21 cellular contexts compared by ENCODE assay signal in the genomic region with DNA sequence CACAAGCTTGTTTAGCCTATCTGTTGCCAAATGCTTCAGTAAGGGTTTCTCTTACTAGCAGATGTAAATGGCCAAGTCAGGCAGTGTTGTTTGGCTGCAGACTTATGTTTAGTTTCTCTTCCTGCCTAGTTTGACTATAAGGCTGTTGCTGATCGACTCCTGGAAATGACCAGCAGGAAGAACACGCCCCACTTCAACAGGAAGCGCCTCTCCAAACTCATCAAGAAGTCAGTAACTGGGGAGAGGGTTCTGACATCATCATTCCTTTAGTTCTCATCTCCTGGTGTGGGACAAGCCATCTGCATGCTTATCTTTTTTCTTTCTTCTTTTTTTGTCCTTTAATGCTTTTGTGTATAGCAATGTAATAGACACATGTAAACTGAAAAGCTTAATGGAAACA. TPM values are rescaled to one million over a fixed set of nuclear protein-coding genes. Genes with fewer than 3 reads are reported as not detected.
DNase-seq lines count a peak whose midpoint lies in the region; ATAC-seq and TF ChIP-seq lines count a peak whose summit lies in the region.
"Had no signal": no experiment of that assay in that cellular context is flagged by ENCODE, and none has a peak within 500 bp of the region (broad histone marks: within the 10 kb centered on the region; RNA-seq: fewer than 3 reads in every experiment).

No MANE protein-coding gene starts in this region.

- peak overlapping the region; percentile 78 for H3K27ac Mint-ChIP-seq in activated CD8-positive, alpha-beta memory T cell treated with anti-CD3 and anti-CD28 coated beads, Interleukin-2, amount 10 ng/mL, durations not matched to agents 7 days and 5 days
- H3K27ac Mint-ChIP-seq in T-helper 1 cell treated with Interleukin-12 subunit alpha and Interleukin-12 subunit beta and Interleukin-4 antibody, amounts not matched to agents 30 μg/mL and 1 μg/mL, for 36 hours: peak overlapping the region; percentile 72
- H3K27ac Mint-ChIP-seq in endothelial cell (ENCODE audit: unreplicated experiment) (peak overlapping the region; percentile 39), mesothelial cell of epicardium (no peak overlapping the region)

- CTCF ChIA-PET in activated CD8-positive, alpha-beta memory T cell treated with anti-CD3 and anti-CD28 coated beads, Interleukin-2, amount 10 ng/mL, durations not matched to agents 7 days and 5 days (lab: Charles Lee): interaction anchor here (1.7 kb wide), 1 partner anchor 44 kb away, joined by 4 read pairs; no protein-coding TSS in a partner anchor

- H3K36me3 Mint-ChIP-seq in activated CD8-positive, alpha-beta memory T cell treated with anti-CD3 and anti-CD28 coated beads, Interleukin-2, amount 10 ng/mL, durations not matched to agents 7 days and 5 days: peaks cover 52% of the 10 kb centered on the region
- peaks cover 38% of the 10 kb centered on the region for H3K36me3 Mint-ChIP-seq in T-helper 1 cell treated with Interleukin-12 subunit alpha and Interleukin-12 subunit beta and Interleukin-4 antibody, amounts not matched to agents 30 μg/mL and 1 μg/mL, for 36 hours (ENCODE audit: low read depth)
- H3K36me3 Mint-ChIP-seq in endothelial cell (ENCODE audit: low read depth, unreplicated experiment) (peaks cover 41% of the 10 kb centered on the region), mesothelial cell of epicardium (peaks cover 39% of the 10 kb centered on the region)

- TF ChIP-seq POLR2A in lower leg skin (IDR thresholded peaks at IDR 0.05): no peak

- intact Hi-C loops in lower leg skin (cut with DNase I; ENCODE audit: low total_unique reads): no loop called here

- no peak for DNase-seq in activated CD8-positive, alpha-beta memory T cell treated with anti-CD3 and anti-CD28 coated beads, Interleukin-2, amount 10 ng/mL, durations not matched to agents 7 days and 5 days
- no peak for DNase-seq in activated CD8-positive, alpha-beta memory T cell treated with anti-CD3 and anti-CD28 coated beads for 24 hours
- no peak for DNase-seq in endothelial cell (ENCODE audit: low spot score)
- no peak for DNase-seq in omental fat pad (ENCODE audit: low spot score)
- no peak for DNase-seq in mesothelial cell of epicardium (ENCODE audit: low spot score in 2 of 2, unreplicated experiment in 2 of 2)
- no peak for DNase-seq in lower leg skin (ENCODE audit: low spot score in 2 of 2)
- DNase-seq in HuH-7.5 (ENCODE audit: low spot score): no peak
- DNase-seq: activated CD4-positive, CD25-positive, alpha-beta regulatory T cell; activated gamma-delta T cell treated with Interleukin-2 at 50 U/mL for 16 hours; anterior cingulate cortex; C1 segment of cervical spinal cord; central memory CD4-positive, alpha-beta T cell; effector CD4-positive, alpha-beta T cell; EL; NCI-H2029; NCI-H345; PC-9 had no signal

- no peak for TF ChIP-seq CTCF in endothelial cell (IDR thresholded peaks at IDR 0.05; ENCODE audit: unreplicated experiment)
- no peak for TF ChIP-seq CTCF in omental fat pad (IDR thresholded peaks at IDR 0.05)
- no peak for TF ChIP-seq CTCF in mesothelial cell of epicardium (IDR thresholded peaks at IDR 0.05; ENCODE audit: unreplicated experiment)
- TF ChIP-seq CTCF in lower leg skin (IDR thresholded peaks at IDR 0.05): no peak

- H3K27me3 Mint-ChIP-seq in activated CD8-positive, alpha-beta memory T cell treated with anti-CD3 and anti-CD28 coated beads, Interleukin-2, amount 10 ng/mL, durations not matched to agents 7 days and 5 days: no peaks in the 10 kb centered on the region
- H3K27me3 Mint-ChIP-seq in T-helper 1 cell treated with Interleukin-12 subunit alpha and Interleukin-12 subunit beta and Interleukin-4 antibody, amounts not matched to agents 30 μg/mL and 1 μg/mL, for 36 hours (ENCODE audit: low read depth): no peaks in the 10 kb centered on the region
- no peaks in the 10 kb centered on the region for H3K27me3 Mint-ChIP-seq in endothelial cell (ENCODE audit: unreplicated experiment)
- no peaks in the 10 kb centered on the region for H3K27me3 Mint-ChIP-seq in mesothelial cell of epicardium (ENCODE audit: low read depth)

- peaks cover 14% of the 10 kb centered on the region for H3K4me1 Mint-ChIP-seq in activated CD8-positive, alpha-beta memory T cell treated with anti-CD3 and anti-CD28 coated beads, Interleukin-2, amount 10 ng/mL, durations not matched to agents 7 days and 5 days
- H3K4me1 Mint-ChIP-seq in T-helper 1 cell treated with Interleukin-12 subunit alpha and Interleukin-12 subunit beta and Interleukin-4 antibody, amounts not matched to agents 30 μg/mL and 1 μg/mL, for 36 hours (ENCODE audit: low read depth): peaks cover 16% of the 10 kb centered on the region
- H3K4me1 Mint-ChIP-seq in endothelial cell (ENCODE audit: unreplicated experiment) (peaks cover 16% of the 10 kb centered on the region), mesothelial cell of epicardium (no peaks in the 10 kb centered on the region)

- 79 to 84% methylated on average over 3 of the region's 3 CpGs for WGBS in lower leg skin, 2 donors

- H3K4me3 ChIP-seq in lower leg skin (ENCODE audit: low read depth, poor library complexity, severe bottlenecking): no peak overlapping the region
- H3K4me3 ChIP-seq: esophagus muscularis mucosa, PC-9, SJSA1, vagina had no signal

- ATAC-seq in activated CD8-positive, alpha-beta memory T cell treated with anti-CD3 and anti-CD28 coated beads, Interleukin-2, amount 10 ng/mL, durations not matched to agents 7 days and 5 days: peak; percentile 45
- ATAC-seq in omental fat pad (ENCODE audit: low FRiP score): peak; percentile 35

- no peak overlapping the region for H3K4me3 Mint-ChIP-seq in activated CD8-positive, alpha-beta memory T cell treated with anti-CD3 and anti-CD28 coated beads, Interleukin-2, amount 10 ng/mL, durations not matched to agents 7 days and 5 days
- peak overlapping the region; percentile 2 for H3K4me3 Mint-ChIP-seq in T-helper 1 cell treated with Interleukin-12 subunit alpha and Interleukin-12 subunit beta and Interleukin-4 antibody, amounts not matched to agents 30 μg/mL and 1 μg/mL, for 36 hours
- H3K4me3 Mint-ChIP-seq in endothelial cell (ENCODE audit: unreplicated experiment): no peak overlapping the region
- H3K4me3 Mint-ChIP-seq in mesothelial cell of epicardium: no peak overlapping the region

- no peaks in the 10 kb centered on the region for H3K9me3 Mint-ChIP-seq in activated CD8-positive, alpha-beta memory T cell treated with anti-CD3 and anti-CD28 coated beads, Interleukin-2, amount 10 ng/mL, durations not matched to agents 7 days and 5 days (ENCODE audit: low read depth)
- no peaks in the 10 kb centered on the region for H3K9me3 Mint-ChIP-seq in T-helper 1 cell treated with Interleukin-12 subunit alpha and Interleukin-12 subunit beta and Interleukin-4 antibody, amounts not matched to agents 30 μg/mL and 1 μg/mL, for 36 hours
- no peaks in the 10 kb centered on the region for H3K9me3 Mint-ChIP-seq in endothelial cell (ENCODE audit: unreplicated experiment)
- no peaks in the 10 kb centered on the region for H3K9me3 Mint-ChIP-seq in mesothelial cell of epicardium

RNA-seq across cellular contexts. Expression of a gene that starts 25.1 kb away (rescaled TPM):
- total RNA-seq in activated CD8-positive, alpha-beta memory T cell treated with anti-CD3 and anti-CD28 coated beads, Interleukin-2, amount 10 ng/mL, durations not matched to agents 7 days and 5 days: 10 to 100 TPM; 49.1 to 50.4 TPM
- total RNA-seq in endothelial cell (ENCODE audit: unreplicated experiment) (33.8 TPM), omental fat pad (10 to 100 TPM; 19.4 to 47.4 (median 22.0) TPM), mesothelial cell of epicardium (34.6 to 35.3 TPM (median 35.2 TPM) in 3 replicates), lower leg skin (10 to 100 TPM; 15.4 to 22.2 (median 19.5) TPM)

RNA-seq across cellular contexts. Expression of a gene that starts 25.1 kb away (rescaled TPM):
- under 1 TPM; 0.21 to 0.47 TPM for total RNA-seq in activated CD8-positive, alpha-beta memory T cell treated with anti-CD3 and anti-CD28 coated beads, Interleukin-2, amount 10 ng/mL, durations not matched to agents 7 days and 5 days
- total RNA-seq in endothelial cell (ENCODE audit: unreplicated experiment) (2.3 TPM), omental fat pad (1 to 10 TPM in 2 of 4 donors, under 1 TPM in 1, not detected in 1; 0.94 to 1.6 (median 1.1) TPM), mesothelial cell of epicardium (3.8 to 5.1 TPM (median 5.0 TPM) in 3 replicates), lower leg skin (under 1 TPM in 2 of 4 donors, not detected in 2; 0.39 to 0.97 TPM)

RNA-seq across cellular contexts. Expression of a gene that starts 34.5 kb away (rescaled TPM):
- 10 to 100 TPM; 95.3 to 99.6 TPM for total RNA-seq in activated CD8-positive, alpha-beta memory T cell treated with anti-CD3 and anti-CD28 coated beads, Interleukin-2, amount 10 ng/mL, durations not matched to agents 7 days and 5 days
- total RNA-seq in endothelial cell (ENCODE audit: unreplicated experiment) (72.0 TPM), omental fat pad (100 to 1,000 TPM in 2 of 4 donors, 10 to 100 TPM in 2; 58.8 to 111 (median 93.5) TPM), mesothelial cell of epicardium (79.6 to 86.2 TPM (median 81.1 TPM) in 3 replicates), lower leg skin (10 to 100 TPM; 19.5 to 55.6 (median 42.1) TPM)
